Comparison of ENCODE assay signal across 20 cellular contexts in the genomic region with DNA sequence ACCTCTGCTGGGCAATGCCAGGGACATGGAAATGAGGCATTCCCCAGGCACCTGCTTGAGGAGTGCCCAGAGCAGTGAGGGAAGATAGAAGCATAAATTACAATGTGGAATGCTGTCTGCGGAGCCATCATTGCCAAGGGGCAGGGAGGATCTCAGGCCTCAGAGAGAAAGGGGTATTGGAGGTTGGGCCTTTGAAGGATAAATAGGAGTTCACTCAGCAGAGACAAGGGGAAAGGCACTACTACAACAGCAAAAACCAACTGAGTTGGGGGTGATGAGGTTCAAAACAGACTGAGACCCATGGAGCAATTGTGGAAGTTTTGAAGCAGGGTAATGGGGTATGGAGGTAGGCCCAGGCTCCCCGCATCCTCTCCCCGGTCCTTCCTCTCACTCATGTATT.
"Had no signal": no experiment of that assay in that cellular context is flagged by ENCODE, and none has a peak within 500 bp of the region (broad histone marks: within the 10 kb centered on the region; RNA-seq: fewer than 3 reads in every experiment).

No MANE protein-coding gene starts in this region.

- H3K9me3 ChIP-seq: left lung, thoracic aorta, upper lobe of left lung had no signal

- H3K27ac Mint-ChIP-seq: activated CD8-positive, alpha-beta T cell treated with anti-CD3 and anti-CD28 coated beads, Interleukin-2, amount 10 ng/mL, durations not matched to agents 7 days and 5 days; activated naive CD8-positive, alpha-beta T cell; activated T-helper 2 cell treated with anti-CD3 and anti-CD28 coated beads, Interferon-gamma antibody, Interleukin-2, Interleukin-4, amounts not matched to agents 10 μg/mL and 5 μg/mL and 100 μg/mL, durations not matched to agents 14 hours and 24 hours and 36 hours; dendritic cell treated with granulocyte-macrophage colony-stimulating factor and Interleukin-4, amounts not matched to agents 40 ng/mL and 50 ng/mL, for 4 days had no signal

- DNase-seq: activated CD4-positive, alpha-beta T cell treated with anti-CD3 and anti-CD28 coated beads for 1 hour; activated CD4-positive, alpha-beta T cell treated with anti-CD3 and anti-CD28 coated beads, Interleukin-2, amount 50 U/mL, for 1 hour; activated CD8-positive, alpha-beta T cell treated with anti-CD3 and anti-CD28 coated beads, Interleukin-2, amount 10 ng/mL, durations not matched to agents 7 days and 5 days; activated naive CD4-positive, alpha-beta T cell; amniotic stem cell; effector CD4-positive, alpha-beta T cell; foreskin keratinocyte; hippocampal formation; kidney glomerular epithelial cell; left lung; stimulated activated CD4-positive, alpha-beta T cell treated with anti-CD3 and anti-CD28 coated beads, Interleukin-2, amount 100 ng/mL, for 48 hours; stimulated activated CD8-positive, alpha-beta memory T cell treated with anti-CD3 and anti-CD28 coated beads, Interleukin-4, amount 100 ng/mL, for 48 hours; stimulated activated naive CD4-positive, alpha-beta T cell; T-cell; upper lobe of left lung had no signal

- H3K9me3 Mint-ChIP-seq: activated T-helper 2 cell treated with anti-CD3 and anti-CD28 coated beads, Interferon-gamma antibody, Interleukin-2, Interleukin-4, amounts not matched to agents 10 μg/mL and 5 μg/mL and 100 μg/mL, durations not matched to agents 14 hours and 24 hours and 36 hours; dendritic cell treated with granulocyte-macrophage colony-stimulating factor and Interleukin-4, amounts not matched to agents 40 ng/mL and 50 ng/mL, for 4 days; T-cell had no signal

- H3K27me3 ChIP-seq: foreskin keratinocyte, left lung, upper lobe of left lung had no signal

- H3K27me3 Mint-ChIP-seq: activated naive CD8-positive, alpha-beta T cell; dendritic cell treated with granulocyte-macrophage colony-stimulating factor and Interleukin-4, amounts not matched to agents 40 ng/mL and 50 ng/mL, for 4 days; T-cell had no signal

- ATAC-seq: activated CD8-positive, alpha-beta T cell treated with anti-CD3 and anti-CD28 coated beads, Interleukin-2, amount 10 ng/mL, durations not matched to agents 7 days and 5 days; foreskin keratinocyte; left lung; T-cell had no signal

- H3K4me3 ChIP-seq: left lung, lung, thoracic aorta, upper lobe of left lung had no signal

- H3K4me3 Mint-ChIP-seq: activated CD8-positive, alpha-beta T cell treated with anti-CD3 and anti-CD28 coated beads, Interleukin-2, amount 10 ng/mL, durations not matched to agents 7 days and 5 days; activated naive CD8-positive, alpha-beta T cell; dendritic cell treated with granulocyte-macrophage colony-stimulating factor and Interleukin-4, amounts not matched to agents 40 ng/mL and 50 ng/mL, for 4 days; T-cell had no signal

- H3K4me1 ChIP-seq: foreskin keratinocyte had no signal

- H3K27ac ChIP-seq: foreskin keratinocyte, left lung, thoracic aorta, upper lobe of left lung had no signal
